In genomic region chr5:132436936-132437335, GRCh38 we compare ENCODE assay signal across 11 cellular contexts. TPM values are rescaled to one million over a fixed set of nuclear protein-coding genes. Genes with fewer than 3 reads are reported as not detected.
DNase-seq lines count a peak whose midpoint lies in the region; ATAC-seq and TF ChIP-seq lines count a peak whose summit lies in the region.
"Had no signal": no experiment of that assay in that cellular context is flagged by ENCODE, and none has a peak within 500 bp of the region (broad histone marks: within the 10 kb centered on the region; RNA-seq: fewer than 3 reads in every experiment).

No MANE protein-coding gene starts in this region.

- H3K9me3 Mint-ChIP-seq in MCF 10A (ENCODE audit: unreplicated experiment) (no peaks in the 10 kb centered on the region), type B pancreatic cell (no peaks in the 10 kb centered on the region)
- no peaks in the 10 kb centered on the region for H3K9me3 Mint-ChIP-seq in activated T-helper 17 cell treated with anti-CD3 and anti-CD28 coated beads, Interleukin-2, amount 50 U/mL, for 72 hours

- no peak for TF ChIP-seq CTCF in breast epithelium (IDR thresholded peaks at IDR 0.05)
- no peak for TF ChIP-seq CTCF in MCF 10A (IDR thresholded peaks at IDR 0.05; ENCODE audit: unreplicated experiment)
- no peak for TF ChIP-seq CTCF in type B pancreatic cell (conservative IDR thresholded peaks at IDR 0.05)
- TF ChIP-seq CTCF in body of pancreas (IDR thresholded peaks at IDR 0.05): no peak

- H3K4me3 ChIP-seq in breast epithelium: no peak overlapping the region
- no peak overlapping the region for H3K4me3 ChIP-seq in muscle layer of duodenum (ENCODE audit: low read depth in 1 of 2, low read length in 2 of 2)
- no peak overlapping the region for H3K4me3 ChIP-seq in body of pancreas

- H3K27ac Mint-ChIP-seq in MCF 10A (ENCODE audit: low read depth, unreplicated experiment) (no peak overlapping the region), type B pancreatic cell (peak overlapping the region; percentile 83)
- peak overlapping the region; percentile 76 for H3K27ac Mint-ChIP-seq in activated T-helper 17 cell treated with anti-CD3 and anti-CD28 coated beads, Interleukin-2, amount 50 U/mL, for 72 hours

- H3K4me1 Mint-ChIP-seq in MCF 10A (ENCODE audit: insufficient read depth, unreplicated experiment) (peaks cover 25% of the 10 kb centered on the region), type B pancreatic cell (ENCODE audit: unreplicated experiment) (peaks cover 30% of the 10 kb centered on the region)
- peaks cover 58% of the 10 kb centered on the region for H3K4me1 Mint-ChIP-seq in activated T-helper 17 cell treated with anti-CD3 and anti-CD28 coated beads, Interleukin-2, amount 50 U/mL, for 72 hours

- BruUV-seq in MCF 10A (replicated peaks; lab: Mats Ljungman, UMichigan): no TSS peak

- DNase-seq in breast epithelium (ENCODE audit: low spot score in 2 of 2) (no peak), MCF 10A (ENCODE audit: unreplicated experiment) (no peak), type B pancreatic cell (ENCODE audit: extremely low spot score, unreplicated experiment) (no peak), NCI-H1105 treated with DMSO at 0.1 percent for 48 hours (lab: John Stamatoyannopoulos, UW) (no peak), body of pancreas (no peak)
- DNase-seq in effector CD8-positive, alpha-beta T cell (lab: John Stamatoyannopoulos, UW): no peak
- DNase-seq: GOT3, NCI-H1694 treated with DMSO at 0.1 percent for 48 hours, SHP77 had no signal

- H3K9me3 ChIP-seq in breast epithelium: no peaks in the 10 kb centered on the region
- H3K9me3 ChIP-seq in muscle layer of duodenum (ENCODE audit: control insufficient read depth in 1 of 2, low read length in 2 of 2): no peaks in the 10 kb centered on the region
- H3K9me3 ChIP-seq in body of pancreas: no peaks in the 10 kb centered on the region

- H3K36me3 Mint-ChIP-seq in MCF 10A (ENCODE audit: insufficient read depth, unreplicated experiment) (peaks cover 7% of the 10 kb centered on the region), type B pancreatic cell (no peaks in the 10 kb centered on the region)
- peaks cover 32% of the 10 kb centered on the region for H3K36me3 Mint-ChIP-seq in activated T-helper 17 cell treated with anti-CD3 and anti-CD28 coated beads, Interleukin-2, amount 50 U/mL, for 72 hours (ENCODE audit: low read depth)

- H3K27me3 Mint-ChIP-seq in MCF 10A (ENCODE audit: insufficient read depth, unreplicated experiment): no peaks in the 10 kb centered on the region
- no peaks in the 10 kb centered on the region for H3K27me3 Mint-ChIP-seq in activated T-helper 17 cell treated with anti-CD3 and anti-CD28 coated beads, Interleukin-2, amount 50 U/mL, for 72 hours
- no peaks in the 10 kb centered on the region for H3K27me3 Mint-ChIP-seq in type B pancreatic cell

- H3K27me3 ChIP-seq in breast epithelium (no peaks in the 10 kb centered on the region), muscle layer of duodenum (ENCODE audit: low read depth, low read length) (no peaks in the 10 kb centered on the region), body of pancreas (no peaks in the 10 kb centered on the region)

- H3K27ac ChIP-seq in breast epithelium: peak overlapping the region; percentile 3 to 69
- H3K27ac ChIP-seq in muscle layer of duodenum (ENCODE audit: low read length): peak overlapping the region; percentile 82
- H3K27ac ChIP-seq in body of pancreas: peak overlapping the region in 2 of 4 donors; percentile 38 to 44

- no peak for ATAC-seq in activated T-helper 17 cell treated with anti-CD3 and anti-CD28 coated beads, Interleukin-2, amount 50 U/mL, for 72 hours (replicated peaks)
- ATAC-seq in body of pancreas: no peak

- CTCF ChIA-PET in MCF 10A (lab: Yijun Ruan, JAX): interaction anchor here (0.5 to 1.4 kb wide), 4 partner anchors 9 to 29 kb away, joined by 3 to 4 read pairs (median 4); no protein-coding TSS in a partner anchor

- intact Hi-C loops in breast epithelium (cut with DNase I; ENCODE audit: low total_unique reads): no loop called here
- intact Hi-C loops in MCF 10A (cut with micrococcal nuclease): no loop called here
- intact Hi-C loops in body of pancreas (cut with DNase I): no loop called here

- POLR2A ChIA-PET in MCF 10A (lab: Yijun Ruan, JAX): interaction anchor here (1.1 to 2.5 kb wide), 4 partner anchors 9 to 54 kb away, joined by 4 to 11 read pairs (median 5); partner anchors contain the start of gene IRF1

- 97 to 98% methylated on average over 3 of the region's 3 CpGs for WGBS in body of pancreas, 2 donors

- H3K36me3 ChIP-seq in breast epithelium (no peaks in the 10 kb centered on the region), muscle layer of duodenum (ENCODE audit: control insufficient read depth in 1 of 2, insufficient read depth in 2 of 2, low read length in 2 of 2) (peaks cover 0 to 5% of the 10 kb centered on the region in 2 donors), body of pancreas (replicated peaks in 1 of 2; ENCODE audit: insufficient read depth in 1 of 2, low read depth in 2 of 2) (no peaks in the 10 kb centered on the region)

- H3K4me1 ChIP-seq in breast epithelium (peaks cover 5 to 6% of the 10 kb centered on the region in 2 donors), muscle layer of duodenum (ENCODE audit: control insufficient read depth in 1 of 2, insufficient read depth in 2 of 2, low read length in 2 of 2) (peaks cover 55 to 74% of the 10 kb centered on the region in 2 donors), body of pancreas (peaks cover 23% of the 10 kb centered on the region)

- TF ChIP-seq POLR2A in breast epithelium (IDR thresholded peaks at IDR 0.05) (no peak), body of pancreas (IDR thresholded peaks at IDR 0.05) (no peak)

- H3K4me3 Mint-ChIP-seq in MCF 10A (ENCODE audit: unreplicated experiment): no peak overlapping the region
- peak overlapping the region; percentile 54 for H3K4me3 Mint-ChIP-seq in activated T-helper 17 cell treated with anti-CD3 and anti-CD28 coated beads, Interleukin-2, amount 50 U/mL, for 72 hours
- no peak overlapping the region for H3K4me3 Mint-ChIP-seq in type B pancreatic cell

RNA-seq across cellular contexts. Expression of gene IRF1, which starts 53.6 kb away (rescaled TPM):
- 10 to 100 TPM; 10.4 to 27.8 (median 18.0) TPM for total RNA-seq in breast epithelium
- 18.7 and 23.0 TPM in 2 replicates for total RNA-seq in MCF 10A (2022)
- 100 to 1,000 TPM; 125 to 174 TPM for total RNA-seq in activated T-helper 17 cell treated with anti-CD3 and anti-CD28 coated beads, Interleukin-2, amount 50 U/mL, for 72 hours
- total RNA-seq in type B pancreatic cell (ENCODE audit: low replicate concordance): 50.1 and 77.4 TPM in 2 replicates
- 10 to 100 TPM; 12.2 to 15.5 TPM for total RNA-seq in body of pancreas
